ENCODE assay signal across 11 cellular contexts in genomic region chrX:13257223-13258051, GRCh38.
A peak's percentile ranks its signal among the peaks of the same experiment; 100 is the strongest.
DNase-seq lines count a peak whose midpoint lies in the region; ATAC-seq, FAIRE-seq and TF ChIP-seq lines count a peak whose summit lies in the region.
"Had no signal": no experiment of that assay in that cellular context is flagged by ENCODE, and none has a peak within 500 bp of the region (broad histone marks: within the 10 kb centered on the region; RNA-seq: fewer than 3 reads in every experiment).

No MANE protein-coding gene starts in this region.

- no peaks in the 10 kb centered on the region for H3K27me3 Mint-ChIP-seq in CD8-positive, alpha-beta T cell (ENCODE audit: low read depth)

- no peaks in the 10 kb centered on the region for H3K9me3 ChIP-seq in CD8-positive, alpha-beta T cell (ENCODE audit: low read length)

- intact Hi-C loops in CD8-positive, alpha-beta T cell (cut with DNase I, micrococcal nuclease) = no loop called here

- no peaks in the 10 kb centered on the region for H3K9me3 Mint-ChIP-seq in CD8-positive, alpha-beta T cell

- H3K4me3 ChIP-seq in CD8-positive, alpha-beta T cell (ENCODE audit: low read depth, low read length) = no peak overlapping the region

- no peaks in the 10 kb centered on the region for H3K36me3 Mint-ChIP-seq in CD8-positive, alpha-beta T cell

- no peak overlapping the region for H3K27ac ChIP-seq in CD8-positive, alpha-beta T cell (ENCODE audit: low read depth, low read length)

- no peak overlapping the region for H3K4me3 Mint-ChIP-seq in CD8-positive, alpha-beta T cell

- peak; percentile 21 for FAIRE-seq in islet of Langerhans (lab: Jason Lieb, UNC)
- FAIRE-seq: kidney had no signal

- no peaks in the 10 kb centered on the region for H3K27me3 ChIP-seq in CD8-positive, alpha-beta T cell (ENCODE audit: insufficient read depth, low read length)

- peaks cover 7% of the 10 kb centered on the region for H3K4me1 ChIP-seq in CD8-positive, alpha-beta T cell (ENCODE audit: insufficient read depth, low read length)

- POLR2A ChIA-PET in CD8-positive, alpha-beta T cell (lab: Charles Lee) = no interaction called here

- peaks cover 25% of the 10 kb centered on the region for H3K4me1 Mint-ChIP-seq in CD8-positive, alpha-beta T cell (ENCODE audit: low read depth)

- ATAC-seq in GM18508 (IDR thresholded peaks at IDR 0.05; ENCODE audit: insufficient read depth, unreplicated experiment) = peak; percentile 44
- ATAC-seq in GM21576 (IDR thresholded peaks at IDR 0.05; ENCODE audit: unreplicated experiment) = peak; percentile 48
- ATAC-seq in HG03354 (IDR thresholded peaks at IDR 0.05; ENCODE audit: poor library complexity, severe bottlenecking, unreplicated experiment) = peak; percentile 63
- ATAC-seq in CD8-positive, alpha-beta T cell = no peak
- no peak for ATAC-seq in GM21737 (IDR thresholded peaks at IDR 0.05; ENCODE audit: unreplicated experiment)
- ATAC-seq in esophagus mucosa = no peak
- ATAC-seq in HG02571 (IDR thresholded peaks at IDR 0.05; ENCODE audit: unreplicated experiment) = no peak

- no peaks in the 10 kb centered on the region for H3K36me3 ChIP-seq in CD8-positive, alpha-beta T cell (ENCODE audit: insufficient read depth, low read length)

- no peak for DNase-seq in CD8-positive, alpha-beta T cell
- DNase-seq: kidney, NCI-H524, SW 1271 had no signal

- no peak overlapping the region for H3K27ac Mint-ChIP-seq in CD8-positive, alpha-beta T cell

- CTCF ChIA-PET in CD8-positive, alpha-beta T cell (lab: Charles Lee) = no interaction called here

- no peak for TF ChIP-seq CTCF in CD8-positive, alpha-beta T cell (IDR thresholded peaks at IDR 0.05)

Comparison
In these comparisons a context has a peak if more than half of its experiments do, and no peak if none do; other contexts are left out.
1. ATAC-seq: peak in GM18508 (single experiment), GM21576 (single experiment) and HG03354 (single experiment); none in CD8-positive, alpha-beta T cell (single experiment), GM21737 (single experiment), esophagus mucosa (single experiment) and HG02571 (single experiment).